8 cellular contexts compared by ENCODE assay signal in genomic region chr22:22082229-22082835, GRCh38.
"Had no signal": no experiment of that assay in that cellular context is flagged by ENCODE, and none has a peak within 500 bp of the region (broad histone marks: within the 10 kb centered on the region; RNA-seq: fewer than 3 reads in every experiment).

No MANE protein-coding gene starts in this region.

- DNase-seq: GDM1, GF-D8 had no signal

- H3K4me3 ChIP-seq: GM12878 had no signal

- FAIRE-seq: G401.6, GM12878, GM12891, GM12892, GM18507, GM19239 had no signal

- ATAC-seq: GM12878 had no signal
